Comparison of ENCODE assay signal across 10 cellular contexts in genomic region chr3:184234224-184234623, GRCh38. TPM values are rescaled to one million over a fixed set of nuclear protein-coding genes. Genes with fewer than 3 reads are reported as not detected.
A peak's percentile ranks its signal among the peaks of the same experiment; 100 is the strongest.
DNase-seq lines count a peak whose midpoint lies in the region; TF ChIP-seq lines count a peak whose summit lies in the region.
"Had no signal": no experiment of that assay in that cellular context is flagged by ENCODE, and none has a peak within 500 bp of the region (broad histone marks: within the 10 kb centered on the region; RNA-seq: fewer than 3 reads in every experiment).

No MANE protein-coding gene starts in this region.

- TF ChIP-seq CTCF in fibroblast of villous mesenchyme (IDR thresholded peaks at IDR 0.05; ENCODE audit: insufficient read depth, low read depth, low read length) (no peak), thyroid gland (IDR thresholded peaks at IDR 0.05) (peak in 4 of 6 experiments; percentile 42 to 67 (median 50)), tibial nerve (IDR thresholded peaks at IDR 0.05) (no peak)

- no peak for TF ChIP-seq EP300 in tibial nerve (IDR thresholded peaks at IDR 0.05)

- H3K27ac ChIP-seq in SJCRH30 (peak overlapping the region; percentile 31; the same call in 1 of the 2 replicates), thyroid gland (no peak overlapping the region), tibial nerve (no peak overlapping the region)
- H3K27ac ChIP-seq: sigmoid colon, SK-N-MC had no signal

- no peaks in the 10 kb centered on the region for H3K36me3 ChIP-seq in SJCRH30
- no peaks in the 10 kb centered on the region for H3K36me3 ChIP-seq in thyroid gland
- no peaks in the 10 kb centered on the region for H3K36me3 ChIP-seq in tibial nerve
- H3K36me3 ChIP-seq: sigmoid colon had no signal

- DNase-seq in SIG-M5 treated with dmso at 0.1 percent for 504 hours (lab: John Stamatoyannopoulos, UW; ENCODE audit: unreplicated experiment) (peak; percentile 60), SIG-M5 (lab: John Stamatoyannopoulos, UW) (no peak), SJCRH30 (peak; percentile 60), fibroblast of villous mesenchyme (ENCODE audit: low read depth) (peak; percentile 67), thyroid gland (peak; percentile 99 to 100), NCI-H1105 treated with DMSO at 0.1 percent for 48 hours (lab: John Stamatoyannopoulos, UW) (no peak), tibial nerve (ENCODE audit: low spot score in 2 of 2) (no peak)
- no peak for DNase-seq in activated naive CD4-positive, alpha-beta T cell treated with anti-CD3 and anti-CD28 coated beads, Interleukin-2, amount 50 U/mL, for 16 hours
- DNase-seq: sigmoid colon had no signal

- intact Hi-C loops in thyroid gland (cut with DNase I) = loop anchor here (10.0 kb wide), 1 partner anchor 51 kb away; no protein-coding TSS in a partner anchor

- no peaks in the 10 kb centered on the region for H3K9me3 ChIP-seq in SJCRH30 (replicated peaks)
- no peaks in the 10 kb centered on the region for H3K9me3 ChIP-seq in thyroid gland
- H3K9me3 ChIP-seq in tibial nerve = no peaks in the 10 kb centered on the region
- H3K9me3 ChIP-seq: sigmoid colon had no signal

- H3K4me3 ChIP-seq in SJCRH30 = no peak overlapping the region
- no peak overlapping the region for H3K4me3 ChIP-seq in fibroblast of villous mesenchyme (ENCODE audit: low read depth, low read length)
- no peak overlapping the region for H3K4me3 ChIP-seq in thyroid gland (replicated peaks in 1 of 3)
- H3K4me3 ChIP-seq in tibial nerve = no peak overlapping the region
- H3K4me3 ChIP-seq: sigmoid colon, SK-N-MC had no signal

- WGBS in thyroid gland, 2 donors = 0 to 17% methylated on average over 2 to 4 of the region's 4 CpGs
- 20 to 31% methylated on average over 3 to 4 of the region's 4 CpGs for WGBS in tibial nerve, 2 donors

- H3K4me1 ChIP-seq in SJCRH30 (peaks cover 17% of the 10 kb centered on the region), thyroid gland (peaks cover 9 to 24% of the 10 kb centered on the region in 2 donors), tibial nerve (peaks cover 0 to 19% (median 12%) of the 10 kb centered on the region in 4 donors)

- no peak for TF ChIP-seq POLR2A in thyroid gland (IDR thresholded peaks at IDR 0.05)
- TF ChIP-seq POLR2A in tibial nerve (IDR thresholded peaks at IDR 0.05) = no peak

- H3K27me3 ChIP-seq in SJCRH30 (no peaks in the 10 kb centered on the region), thyroid gland (peaks cover 6% of the 10 kb centered on the region), tibial nerve (peaks cover 0 to 57% of the 10 kb centered on the region in 2 donors)

RNA-seq across cellular contexts. Expression of gene VWA5B2, which starts 4.8 kb away (rescaled TPM):
- total RNA-seq in SJCRH30 (2014; rRNA removed; shearing (Covaris generic)) = 0.51 and 1.0 TPM in 2 replicates
- total RNA-seq in fibroblast of villous mesenchyme = not detected in 2 replicates
- under 1 TPM in 3 of 4 donors, not detected in 1; 0.42 to 0.88 (median 0.45) TPM for total RNA-seq in thyroid gland
- total RNA-seq in tibial nerve = 1 to 10 TPM in 1 of 4 donors, under 1 TPM in 2, not detected in 1; 0.21 to 1.8 (median 0.22) TPM

RNA-seq across cellular contexts. Expression of gene ALG3, which starts 14.5 kb away (rescaled TPM):
- total RNA-seq in SJCRH30 (2014; rRNA removed; shearing (Covaris generic)) = 37.0 and 38.2 TPM in 2 replicates
- total RNA-seq in fibroblast of villous mesenchyme (28.7 and 41.0 TPM in 2 replicates), thyroid gland (10 to 100 TPM; 49.2 to 87.3 (median 66.8) TPM), tibial nerve (10 to 100 TPM; 38.9 to 79.5 (median 58.7) TPM)

RNA-seq across cellular contexts. Expression of gene EEF1AKMT4, which starts 15.2 kb away (rescaled TPM):
- total RNA-seq in SJCRH30 (2014; rRNA removed; shearing (Covaris generic)) = 5.4 and 5.5 TPM in 2 replicates
- total RNA-seq in fibroblast of villous mesenchyme = 3.9 and 5.6 TPM in 2 replicates
- total RNA-seq in thyroid gland = 10 to 100 TPM in 3 of 4 donors, 1 to 10 TPM in 1; 9.4 to 17.1 (median 13.5) TPM
- total RNA-seq in tibial nerve = 1 to 10 TPM in 3 of 4 donors, under 1 TPM in 1; 0.98 to 4.8 (median 2.5) TPM

RNA-seq across cellular contexts. Expression of gene CAMK2N2, which starts 27.1 kb away (rescaled TPM):
- total RNA-seq in SJCRH30 (2014; rRNA removed; shearing (Covaris generic)) = 4.0 and 6.0 TPM in 2 replicates
- total RNA-seq in fibroblast of villous mesenchyme = under 0.01 TPM in 1 of 2 replicates, not detected in the other
- total RNA-seq in thyroid gland = not detected
- not detected for total RNA-seq in tibial nerve

RNA-seq across cellular contexts. Expression of gene ECE2, which starts 41.6 kb away (rescaled TPM):
- 0.08 TPM in 1 of 2 replicates, not detected in the other for total RNA-seq in SJCRH30 (2014; rRNA removed; shearing (Covaris generic))
- not detected in 2 replicates for total RNA-seq in fibroblast of villous mesenchyme
- total RNA-seq in thyroid gland = not detected
- total RNA-seq in tibial nerve = not detected

Comparison
In these comparisons a context has a peak if more than half of its experiments do, and no peak if none do; other contexts are left out.
1. DNase-seq: peak in SIG-M5 treated with dmso at 0.1 percent for 504 hours (single experiment), SJCRH30 (2 of 2), fibroblast of villous mesenchyme (single experiment) and thyroid gland (2 of 2); none in SIG-M5 (single experiment), NCI-H1105 treated with DMSO at 0.1 percent for 48 hours (single experiment), tibial nerve (0 of 2) and activated naive CD4-positive, alpha-beta T cell treated with anti-CD3 and anti-CD28 coated beads, Interleukin-2, amount 50 U/mL, for 16 hours (single experiment).
2. CTCF ChIP-seq: peak in thyroid gland (4 of 6); none in fibroblast of villous mesenchyme (single experiment) and tibial nerve (0 of 5).